Comparison of ENCODE assay signal across 17 cellular contexts in genomic region chr4:57073559-57073958, GRCh38. TPM values are rescaled to one million over a fixed set of nuclear protein-coding genes. Genes with fewer than 3 reads are reported as not detected.
A peak's percentile ranks its signal among the peaks of the same experiment; 100 is the strongest.
DNase-seq lines count a peak whose midpoint lies in the region; TF ChIP-seq lines count a peak whose summit lies in the region.
"Had no signal": no experiment of that assay in that cellular context is flagged by ENCODE, and none has a peak within 500 bp of the region (broad histone marks: within the 10 kb centered on the region; RNA-seq: fewer than 3 reads in every experiment).

No MANE protein-coding gene starts in this region.

- DNase-seq in AG10803 (ENCODE audit: low read depth) (peak; percentile 16), RWPE1 (ENCODE audit: low spot score) (no peak), iris pigment epithelial cell (ENCODE audit: low read depth) (peak; percentile 56), osteocyte (ENCODE audit: extremely low spot score, unreplicated experiment) (no peak), cerebellar nuclear complex (lab: John Stamatoyannopoulos, UW) (no peak), NCI-H2029 treated with DMSO at 0.1 percent for 48 hours (lab: John Stamatoyannopoulos, UW) (no peak), SHP77 (lab: John Stamatoyannopoulos, UW) (no peak)
- no peak for DNase-seq in stimulated activated CD4-positive, alpha-beta T cell treated with anti-CD3 and anti-CD28 coated beads, Interleukin-1b, Interleukin-23, amount 100 ng/mL, for 48 hours
- DNase-seq: ACHN; CD4-positive, alpha-beta memory T cell; MG63; NCI-H1105 treated with DMSO at 0.1 percent for 48 hours; NCI-H187 treated with DMSO at 0.1 percent for 48 hours; NCI-H510A; NCI-H82 had no signal

- H3K27me3 Mint-ChIP-seq in osteocyte (ENCODE audit: unreplicated experiment), result no peaks in the 10 kb centered on the region

- peak overlapping the region; percentile 12 for H3K4me3 Mint-ChIP-seq in osteocyte (ENCODE audit: unreplicated experiment)
- H3K4me3 Mint-ChIP-seq: B cell; CD4-positive, alpha-beta memory T cell had no signal

- H3K27ac Mint-ChIP-seq in osteocyte (ENCODE audit: unreplicated experiment), result peak overlapping the region; percentile 83
- H3K27ac Mint-ChIP-seq: B cell; CD4-positive, alpha-beta memory T cell had no signal

- POLR2A ChIA-PET in RWPE1 (lab: Yijun Ruan, JAX; ENCODE audit: low non-redundant PET), result no interaction called here

- H3K9me3 Mint-ChIP-seq in osteocyte (ENCODE audit: unreplicated experiment), result no peaks in the 10 kb centered on the region

- CTCF ChIA-PET in RWPE1 (lab: Yijun Ruan, JAX), result interaction anchor here (1.0 kb wide), 1 partner anchor 15 kb away, joined by 3 read pairs; no protein-coding TSS in a partner anchor

- H3K27ac ChIP-seq in RWPE1, result peak overlapping the region; percentile 62; the same call in 1 of the 2 replicates
- H3K27ac ChIP-seq: KMS-11 had no signal

- no peak overlapping the region for H3K4me3 ChIP-seq in AG10803 (ENCODE audit: low read length)
- H3K4me3 ChIP-seq: MG63 had no signal

- H3K36me3 Mint-ChIP-seq in osteocyte (ENCODE audit: unreplicated experiment), result peaks cover 53% of the 10 kb centered on the region
- H3K36me3 Mint-ChIP-seq: CD4-positive, alpha-beta memory T cell had no signal

- H3K4me1 Mint-ChIP-seq in osteocyte (ENCODE audit: unreplicated experiment), result peaks cover 95% of the 10 kb centered on the region
- H3K4me1 Mint-ChIP-seq: B cell; CD4-positive, alpha-beta memory T cell had no signal

- TF ChIP-seq CTCF in AG10803 (conservative IDR thresholded peaks at IDR 0.05; ENCODE audit: low read length) (no peak), RWPE1 (conservative IDR thresholded peaks at IDR 0.05; ENCODE audit: low read depth) (no peak), osteocyte (IDR thresholded peaks at IDR 0.05) (no peak)

RNA-seq across cellular contexts. Expression of gene IGFBP7, which starts 36.6 kb away (rescaled TPM):
- 3,484 and 3,576 TPM in 2 replicates for total RNA-seq in osteocyte
- total RNA-seq: B cell; CD4-positive, alpha-beta memory T cell had no signal

Comparison
In these comparisons a context has a peak if more than half of its experiments do, and no peak if none do; other contexts are left out.
1. DNase-seq: peak in AG10803 (single experiment) and iris pigment epithelial cell (single experiment); none in RWPE1 (single experiment), osteocyte (single experiment), stimulated activated CD4-positive, alpha-beta T cell treated with anti-CD3 and anti-CD28 coated beads, Interleukin-1b, Interleukin-23, amount 100 ng/mL, for 48 hours (single experiment), cerebellar nuclear complex (0 of 2), NCI-H2029 treated with DMSO at 0.1 percent for 48 hours (single experiment) and SHP77 (0 of 2).